ENCODE assay signal across 2 cellular contexts in genomic region chr2:32836961-32837360, GRCh38.
A peak's percentile ranks its signal among the peaks of the same experiment; 100 is the strongest.
TF ChIP-seq lines count a peak whose summit lies in the region.

No MANE protein-coding gene starts in this region.

TF ChIP-seq in SK-N-SH, 30 proteins besides CTCF, POLR2A, EP300 and RAD21 (continued from another document):
- TF ChIP-seq PBX3 (IDR thresholded peaks at IDR 0.05) (no peak), YY1 (IDR thresholded peaks at IDR 0.05; ENCODE audit: low read depth) (no peak), CHD2 (IDR thresholded peaks at IDR 0.05; ENCODE audit: low read length, partially characterized antibody) (peak; percentile 78), FOXM1 (IDR thresholded peaks at IDR 0.05; ENCODE audit: low read depth) (no peak), SMC3 (IDR thresholded peaks at IDR 0.05; ENCODE audit: low read depth, low read length) (peak; percentile 3; the same call in 1 of the 2 replicates), SIN3A (IDR thresholded peaks at IDR 0.05; ENCODE audit: borderline replicate concordance, low read depth, low read length) (no peak)
TF ChIP-seq in SK-N-SH: peak in this region for 6.

TF ChIP-seq in endothelial cell of umbilical vein, 7 proteins besides CTCF, POLR2A, EP300 and RAD21 (continued from another document):
- TF ChIP-seq POLR2AphosphoS5 (IDR thresholded peaks at IDR 0.05; ENCODE audit: insufficient read depth, low read depth, low read length): no peak
